Comparison of ENCODE assay signal across 18 cellular contexts in genomic region chr2:27271631-27272340, GRCh38. TPM values are rescaled to one million over a fixed set of nuclear protein-coding genes. Genes with fewer than 3 reads are reported as not detected.
"Had no signal": no experiment of that assay in that cellular context is flagged by ENCODE, and none has a peak within 500 bp of the region (broad histone marks: within the 10 kb centered on the region; RNA-seq: fewer than 3 reads in every experiment).

No MANE protein-coding gene starts in this region.

- H3K4me1 ChIP-seq: suprapubic skin had no signal

- DNase-seq: activated CD4-positive, alpha-beta T cell treated with anti-CD3 and anti-CD28 coated beads, Interleukin-2, amount 50 U/mL, for 4 hours; activated T-cell treated with anti-CD3 and anti-CD28 coated beads, Interleukin-2, amount 50 U/mL, for 1 hour; amygdala; cerebellar nuclear complex; hypothalamus; kidney glomerular epithelial cell; mucosa of descending colon; naive thymus-derived CD8-positive, alpha-beta T cell; posterior cingulate gyrus; stimulated activated CD4-positive, alpha-beta T cell treated with anti-CD3 and anti-CD28 coated beads, Interleukin-12 subunit alpha, Interleukin-12 subunit beta, amount 100 ng/mL, for 4 hours; stimulated activated CD4-positive, alpha-beta T cell treated with anti-CD3 and anti-CD28 coated beads, Interleukin-2, amount 100 ng/mL, for 48 hours; stimulated activated naive CD4-positive, alpha-beta T cell treated with Interleukin-2 at 50 U/mL for 16 hours; upper lobe of left lung had no signal

- H3K27ac ChIP-seq: neutrophil, suprapubic skin, upper lobe of left lung had no signal

- ATAC-seq: mucosa of descending colon; naive thymus-derived CD8-positive, alpha-beta T cell; sciatic nerve; SK-N-SH treated with all-trans-retinoic acid at 6 μM for 48 hours had no signal

- H3K27me3 ChIP-seq: upper lobe of left lung had no signal

- H3K9me3 ChIP-seq: mucosa of descending colon, neutrophil, suprapubic skin, upper lobe of left lung had no signal

- H3K36me3 ChIP-seq: neutrophil, suprapubic skin, upper lobe of left lung had no signal

- H3K4me3 ChIP-seq: mucosa of descending colon, suprapubic skin, upper lobe of left lung had no signal

RNA-seq across cellular contexts. Expression of gene DNAJC5G, which starts 3.4 kb away (rescaled TPM):
- total RNA-seq: naive thymus-derived CD8-positive, alpha-beta T cell; sciatic nerve; suprapubic skin; T-helper 1 cell treated with Interleukin-12 subunit alpha and Interleukin-12 subunit beta and Interleukin-4 antibody, amounts not matched to agents 30 ng/mL and 1 ng/mL, for 36 hours; upper lobe of left lung had no signal
- polyA plus RNA-seq: naive thymus-derived CD8-positive, alpha-beta T cell had no signal

RNA-seq across cellular contexts. Expression of gene SLC30A3, which starts 8.9 kb away (rescaled TPM):
- total RNA-seq: naive thymus-derived CD8-positive, alpha-beta T cell; sciatic nerve; suprapubic skin had no signal

RNA-seq across cellular contexts. Expression of gene TRIM54, which starts 10.4 kb away (rescaled TPM):
- total RNA-seq: suprapubic skin; T-helper 1 cell treated with Interleukin-12 subunit alpha and Interleukin-12 subunit beta and Interleukin-4 antibody, amounts not matched to agents 30 ng/mL and 1 ng/mL, for 36 hours had no signal
- polyA plus RNA-seq: naive thymus-derived CD8-positive, alpha-beta T cell had no signal
